ENCODE assay signal across 7 cellular contexts in genomic region chrX:65630771-65631170, GRCh38. TPM values are rescaled to one million over a fixed set of nuclear protein-coding genes. Genes with fewer than 3 reads are reported as not detected.
"Had no signal": no experiment of that assay in that cellular context is flagged by ENCODE, and none has a peak within 500 bp of the region (broad histone marks: within the 10 kb centered on the region; RNA-seq: fewer than 3 reads in every experiment).

No MANE protein-coding gene starts in this region.

- H3K27ac ChIP-seq: HL-60, KMS-11 had no signal

- H3K27ac Mint-ChIP-seq: IgD-negative memory B cell had no signal

- DNase-seq: KBM-7, KG1 had no signal

- FAIRE-seq: HepG2, HTR-8/SVneo had no signal

- H3K4me2 ChIP-seq: KMS-11 had no signal

- H3K9ac ChIP-seq: KMS-11 had no signal

- ATAC-seq: HepG2 had no signal

RNA-seq across cellular contexts. Expression of gene MSN, which starts 36.7 kb away (rescaled TPM):
- total RNA-seq: HepG2 had no signal
